In genomic region chr11:2927851-2928604, GRCh38 we compare ENCODE assay signal across 8 cellular contexts. TPM values are rescaled to one million over a fixed set of nuclear protein-coding genes. Genes with fewer than 3 reads are reported as not detected.
DNase-seq lines count a peak whose midpoint lies in the region; ATAC-seq, FAIRE-seq and TF ChIP-seq lines count a peak whose summit lies in the region.

No MANE protein-coding gene starts in this region.

- no peak for ATAC-seq in GM18505 (IDR thresholded peaks at IDR 0.05; ENCODE audit: unreplicated experiment)
- ATAC-seq in HG03095 (IDR thresholded peaks at IDR 0.05; ENCODE audit: unreplicated experiment) = no peak

- WGBS in esophagus muscularis mucosa = 35% methylated on average over 18 of the region's 25 CpGs

- peaks cover 15% of the 10 kb centered on the region for H3K4me1 Mint-ChIP-seq in neural crest cell

- H3K4me3 ChIP-seq in esophagus muscularis mucosa = peak overlapping the region; percentile 53 to 69 (median 54)

- TF ChIP-seq EP300 in esophagus muscularis mucosa (IDR thresholded peaks at IDR 0.05) = no peak

- H3K27ac ChIP-seq in esophagus muscularis mucosa (replicated peaks in 1 of 4) = no peak overlapping the region

- peaks cover 0 to 63% (median 17%) of the 10 kb centered on the region in 4 donors for H3K27me3 ChIP-seq in esophagus muscularis mucosa

- H3K4me3 Mint-ChIP-seq in neural crest cell = peak overlapping the region; percentile 84

- no peaks in the 10 kb centered on the region for H3K9me3 Mint-ChIP-seq in neural crest cell

- peak; percentile 59 for DNase-seq in EH (ENCODE audit: low read depth)
- DNase-seq in RCC 7860 (ENCODE audit: low spot score) = peak; percentile 24
- DNase-seq in esophagus muscularis mucosa (ENCODE audit: extremely low spot score) = no peak
- no peak for DNase-seq in neural crest cell (ENCODE audit: low read depth, low spot score)
- DNase-seq in erythroblast (lab: John Stamatoyannopoulos, UW) = no peak
- DNase-seq in SIG-M5 (lab: John Stamatoyannopoulos, UW) = no peak

- H3K36me3 ChIP-seq in esophagus muscularis mucosa = no peaks in the 10 kb centered on the region

- TF ChIP-seq POLR2A in esophagus muscularis mucosa (IDR thresholded peaks at IDR 0.05; ENCODE audit: low read depth) (no peak), erythroblast (IDR thresholded peaks at IDR 0.05; ENCODE audit: low read length) (no peak), GM18505 (IDR thresholded peaks at IDR 0.05; ENCODE audit: borderline replicate concordance, extremely low read depth, insufficient read depth, insufficient read length) (no peak)

- no peak for TF ChIP-seq CTCF in esophagus muscularis mucosa (IDR thresholded peaks at IDR 0.05)
- TF ChIP-seq CTCF in neural crest cell (conservative IDR thresholded peaks at IDR 0.05) = no peak

- H3K9me3 ChIP-seq in esophagus muscularis mucosa = no peaks in the 10 kb centered on the region

- no peak for FAIRE-seq in RCC 7860 (lab: Jason Lieb, UNC)

- intact Hi-C loops in esophagus muscularis mucosa (cut with DNase I) = no loop called here

- no peaks in the 10 kb centered on the region for H3K36me3 Mint-ChIP-seq in neural crest cell (ENCODE audit: low read depth)

- peaks cover 25 to 36% (median 33%) of the 10 kb centered on the region in 4 donors for H3K4me1 ChIP-seq in esophagus muscularis mucosa

- H3K27ac Mint-ChIP-seq in neural crest cell (ENCODE audit: unreplicated experiment) = no peak overlapping the region

- peaks cover 51% of the 10 kb centered on the region for H3K27me3 Mint-ChIP-seq in neural crest cell (ENCODE audit: low read depth)

RNA-seq across cellular contexts. Expression of gene PHLDA2, which starts 1.2 kb away (rescaled TPM):
- total RNA-seq in esophagus muscularis mucosa (1 to 10 TPM in 2 of 4 donors, under 1 TPM in 2; 0.83 to 2.3 (median 1.3) TPM), neural crest cell (1.1 and 1.6 TPM in 2 replicates)

RNA-seq across cellular contexts. Expression of gene CDKN1C, which starts 42.5 kb away (rescaled TPM):
- 100 to 1,000 TPM; 153 to 349 (median 186) TPM for total RNA-seq in esophagus muscularis mucosa
- 78.3 and 80.0 TPM in 2 replicates for total RNA-seq in neural crest cell

Comparison
In these comparisons a context has a peak if more than half of its experiments do, and no peak if none do; other contexts are left out.
1. DNase-seq: peak in EH (single experiment) and RCC 7860 (single experiment); none in esophagus muscularis mucosa (single experiment), neural crest cell (single experiment), erythroblast (0 of 2) and SIG-M5 (single experiment).